In genomic region chr5:131377785-131378325, GRCh38 we compare ENCODE assay signal across 12 cellular contexts.
DNase-seq lines count a peak whose midpoint lies in the region; FAIRE-seq and TF ChIP-seq lines count a peak whose summit lies in the region.
"Had no signal": no experiment of that assay in that cellular context is flagged by ENCODE, and none has a peak within 500 bp of the region (broad histone marks: within the 10 kb centered on the region; RNA-seq: fewer than 3 reads in every experiment).

No MANE protein-coding gene starts in this region.

- H3K27me3 ChIP-seq in ACC112 (ENCODE audit: insufficient read depth, low read length), result no peaks in the 10 kb centered on the region
- H3K27me3 ChIP-seq in small intestine (ENCODE audit: control insufficient read depth in 2 of 2, insufficient read depth in 2 of 2, low read length in 2 of 2), result no peaks in the 10 kb centered on the region

- H3K4me1 ChIP-seq in ACC112 (ENCODE audit: control insufficient read depth, insufficient read depth, low read length, unreplicated experiment), result peaks cover 30% of the 10 kb centered on the region
- H3K4me1 ChIP-seq in small intestine (ENCODE audit: control insufficient read depth in 2 of 2, insufficient read depth in 1 of 2, low read depth in 1 of 2, low read length in 1 of 2), result peaks cover 0 to 14% of the 10 kb centered on the region in 2 donors

- peak; percentile 9 for DNase-seq in HFFc6
- peak; percentile 16 for DNase-seq in amniotic epithelial cell (ENCODE audit: low read depth)
- DNase-seq in lung microvascular endothelial cell (ENCODE audit: low read depth in 2 of 2), result peak; percentile 71 to 90
- no peak for DNase-seq in D341Med (ENCODE audit: low spot score)
- DNase-seq in small intestine, result no peak
- DNase-seq in anterior cingulate cortex (lab: John Stamatoyannopoulos, UW), result no peak
- no peak for DNase-seq in OCI-M2 (lab: John Stamatoyannopoulos, UW; ENCODE audit: unreplicated experiment)
- DNase-seq: NCI-H1417 treated with DMSO at 0.1 percent for 48 hours, retina had no signal

- H3K36me3 ChIP-seq in ACC112 (ENCODE audit: insufficient read depth, low read length), result no peaks in the 10 kb centered on the region
- no peaks in the 10 kb centered on the region for H3K36me3 ChIP-seq in small intestine (ENCODE audit: control insufficient read depth in 2 of 2, insufficient read depth in 2 of 2, low read length in 2 of 2)

- peaks cover 4% of the 10 kb centered on the region; the same call in 1 of the 2 replicates for H3K36me3 Mint-ChIP-seq in HFFc6 (ENCODE audit: low read depth)

- H2AFZ ChIP-seq in ACC112 (ENCODE audit: low read length, unreplicated experiment), result no peak overlapping the region

- no peak for FAIRE-seq in small intestine (lab: Jason Lieb, UNC)
- FAIRE-seq: endometrium, islet of Langerhans had no signal

- peaks cover 15% of the 10 kb centered on the region for H3K79me2 ChIP-seq in ACC112 (ENCODE audit: control insufficient read depth, insufficient read depth, low read length, unreplicated experiment)

- peak overlapping the region; percentile 69 for H3K27ac Mint-ChIP-seq in HFFc6

- no peak overlapping the region for H3K4me3 Mint-ChIP-seq in HFFc6

- 51 to 62% (median 59%) methylated on average over 2 of the region's 2 CpGs for WGBS in small intestine, 3 donors

- H3K4me1 Mint-ChIP-seq in HFFc6 (ENCODE audit: low read depth), result peaks cover 47% of the 10 kb centered on the region

- H3K4me3 ChIP-seq in ACC112 (ENCODE audit: low read depth, low read length) (no peak overlapping the region), small intestine (ENCODE audit: low read depth in 1 of 2, low read length in 2 of 2) (no peak overlapping the region)

- H3K27ac ChIP-seq in ACC112 (ENCODE audit: low read depth, low read length) (peak overlapping the region; percentile 75; the same call in 1 of the 2 replicates), small intestine (ENCODE audit: low read depth in 1 of 2, low read length in 1 of 2) (peak overlapping the region in 1 of 2 donors; percentile 39)

- no peaks in the 10 kb centered on the region for H3K9me3 ChIP-seq in small intestine (ENCODE audit: control insufficient read depth, low read depth)

- TF ChIP-seq CTCF in HFFc6 (IDR thresholded peaks at IDR 0.05), result no peak

- no peaks in the 10 kb centered on the region for H3K27me3 Mint-ChIP-seq in HFFc6 (ENCODE audit: insufficient read depth)

- H3K9me3 Mint-ChIP-seq in HFFc6, result no peaks in the 10 kb centered on the region

Comparison
In these comparisons a context has a peak if more than half of its experiments do, and no peak if none do; other contexts are left out.
1. DNase-seq: peak in HFFc6 (single experiment), amniotic epithelial cell (single experiment) and lung microvascular endothelial cell (2 of 2); none in D341Med (single experiment), small intestine (single experiment), anterior cingulate cortex (0 of 58) and OCI-M2 (single experiment).